In genomic region chr6:71190809-71191208, GRCh38 we compare ENCODE assay signal across 8 cellular contexts.
DNase-seq lines count a peak whose midpoint lies in the region; ATAC-seq and TF ChIP-seq lines count a peak whose summit lies in the region.

No MANE protein-coding gene starts in this region.

- no peak overlapping the region for H3T11ph ChIP-seq in H9 (ENCODE audit: low read length)

- H3K36me3 Mint-ChIP-seq in H9 (ENCODE audit: insufficient read depth in 1 of 3, low read depth in 3 of 3): no peaks in the 10 kb centered on the region

- no peak overlapping the region for H4K91ac ChIP-seq in H9 (ENCODE audit: insufficient read length, low read depth, low read length)

- no peak overlapping the region for H3K9ac ChIP-seq in H9 (ENCODE audit: extremely low read depth, insufficient read length, low read length)

- no peak overlapping the region for H2BK12ac ChIP-seq in H9 (ENCODE audit: insufficient read length, low read depth, low read length)

- H2BK15ac ChIP-seq in H9 (ENCODE audit: low read depth, low read length): no peak overlapping the region

- no peaks in the 10 kb centered on the region for H4K20me1 ChIP-seq in H9 (ENCODE audit: control insufficient read depth, insufficient read depth, insufficient read length)

- H4K8ac ChIP-seq in H9 (replicated peaks; ENCODE audit: insufficient read length, low read depth, low read length): no peak overlapping the region

- H3K27me3 ChIP-seq in H9 (ENCODE audit: insufficient read depth, low read length): no peaks in the 10 kb centered on the region

- no peak overlapping the region for H2BK5ac ChIP-seq in H9 (ENCODE audit: insufficient read length, low read length)

- TF ChIP-seq CTCF in H9 (conservative IDR thresholded peaks at IDR 0.05): peak; percentile 49; the same call in 2 of the 3 replicates
- TF ChIP-seq CTCF in RWPE1 (conservative IDR thresholded peaks at IDR 0.05; ENCODE audit: low read depth): peak; percentile 57
- peak; percentile 41 for TF ChIP-seq CTCF in fibroblast of villous mesenchyme (IDR thresholded peaks at IDR 0.05; ENCODE audit: insufficient read depth, low read depth, low read length)

- no CpG with 5 or more reads among the region's 3 CpGs for WGBS in H9 (ENCODE audit: extremely low coverage, insufficient read length, low lambda C conversion rate)

- H3K23ac ChIP-seq in H9 (ENCODE audit: insufficient read length, low read depth, low read length): no peak overlapping the region

- H3K27me3 Mint-ChIP-seq in H9 (ENCODE audit: low read depth): no peaks in the 10 kb centered on the region

- POLR2A ChIA-PET in RWPE1 (lab: Yijun Ruan, JAX; ENCODE audit: low non-redundant PET): no interaction called here

- H3K9me3 ChIP-seq in H9 (ENCODE audit: control insufficient read depth, low read depth, low read length): no peaks in the 10 kb centered on the region

- H3K4me3 ChIP-seq in fibroblast of villous mesenchyme (ENCODE audit: low read depth, low read length): no peak overlapping the region

- DNase-seq in A172 (ENCODE audit: low spot score) (peak; percentile 30), H9 (no peak), RWPE1 (ENCODE audit: low spot score) (peak; percentile 30), fibroblast of villous mesenchyme (ENCODE audit: low read depth) (peak; percentile 58), iPS-NIHi7 (ENCODE audit: extremely low spot score) (no peak), HuH-7.5 (ENCODE audit: low spot score) (no peak), GM19238 (ENCODE audit: insufficient read length, low spot score) (no peak)

- H3K4me3 Mint-ChIP-seq in H9: no peak overlapping the region

- H3K27ac ChIP-seq in H9 (ENCODE audit: insufficient read length, low read depth, low read length) (no peak overlapping the region), RWPE1 (no peak overlapping the region)

- no peaks in the 10 kb centered on the region for H3K79me2 ChIP-seq in H9 (ENCODE audit: insufficient read depth, low read length)

- no peak overlapping the region for H2AK5ac ChIP-seq in H9 (ENCODE audit: insufficient read length, low read length)

- no peak overlapping the region for H4K5ac ChIP-seq in H9 (ENCODE audit: insufficient read length, low read depth, low read length)

- H3K14ac ChIP-seq in H9 (ENCODE audit: insufficient read depth, low read length): no peak overlapping the region

- H3K18ac ChIP-seq in H9 (ENCODE audit: insufficient read length, low read depth, low read length): no peak overlapping the region

- H3K9me3 Mint-ChIP-seq in H9: no peaks in the 10 kb centered on the region; a peak in 1 of 5 replicates

- H3K4ac ChIP-seq in H9 (ENCODE audit: low read depth, low read length): no peak overlapping the region

- no peak overlapping the region for H3K56ac ChIP-seq in H9 (ENCODE audit: insufficient read length, low read depth, low read length)

- H2BK120ac ChIP-seq in H9 (ENCODE audit: low read depth, low read length, poor library complexity, severe bottlenecking): no peak overlapping the region

- H3K27ac Mint-ChIP-seq in H9: no peak overlapping the region

- no peaks in the 10 kb centered on the region for H3K79me1 ChIP-seq in H9 (ENCODE audit: insufficient read depth, low read depth, low read length, poor library complexity, severe bottlenecking)

- ATAC-seq in HG02981 (IDR thresholded peaks at IDR 0.05; ENCODE audit: unreplicated experiment): no peak

- no peak overlapping the region for H3K4me2 ChIP-seq in H9 (ENCODE audit: insufficient read depth, insufficient read length, low read length)

- no peak overlapping the region for H2BK20ac ChIP-seq in H9 (ENCODE audit: low read depth, low read length, poor library complexity, severe bottlenecking)

- H3K4me1 Mint-ChIP-seq in H9: peaks cover 6% of the 10 kb centered on the region in 2 experiments; a peak in 3 of 4 replicates

- H3K23me2 ChIP-seq in H9 (ENCODE audit: insufficient read length, low read depth, low read length, poor library complexity, severe bottlenecking): no peaks in the 10 kb centered on the region

- H3K4me1 ChIP-seq in H9 (ENCODE audit: insufficient read depth, low read length): no peaks in the 10 kb centered on the region

- no peak overlapping the region for H2AFZ ChIP-seq in H9 (ENCODE audit: low read length)

- CTCF ChIA-PET in RWPE1 (lab: Yijun Ruan, JAX): interaction anchor here (0.6 to 1.1 kb wide), 8 partner anchors 79 to 334 kb away, joined by 3 to 6 read pairs (median 4); partner anchors contain the start of gene OGFRL1

Comparison
In these comparisons a context has a peak if more than half of its experiments do, and no peak if none do; other contexts are left out.
1. DNase-seq: peak in A172 (single experiment), RWPE1 (single experiment) and fibroblast of villous mesenchyme (single experiment); none in H9 (single experiment), iPS-NIHi7 (single experiment), HuH-7.5 (single experiment) and GM19238 (single experiment).
2. Peak in every context shown above with its lines, with median percentiles within 50 percentile points of each other: CTCF ChIP-seq.